In the genomic region with DNA sequence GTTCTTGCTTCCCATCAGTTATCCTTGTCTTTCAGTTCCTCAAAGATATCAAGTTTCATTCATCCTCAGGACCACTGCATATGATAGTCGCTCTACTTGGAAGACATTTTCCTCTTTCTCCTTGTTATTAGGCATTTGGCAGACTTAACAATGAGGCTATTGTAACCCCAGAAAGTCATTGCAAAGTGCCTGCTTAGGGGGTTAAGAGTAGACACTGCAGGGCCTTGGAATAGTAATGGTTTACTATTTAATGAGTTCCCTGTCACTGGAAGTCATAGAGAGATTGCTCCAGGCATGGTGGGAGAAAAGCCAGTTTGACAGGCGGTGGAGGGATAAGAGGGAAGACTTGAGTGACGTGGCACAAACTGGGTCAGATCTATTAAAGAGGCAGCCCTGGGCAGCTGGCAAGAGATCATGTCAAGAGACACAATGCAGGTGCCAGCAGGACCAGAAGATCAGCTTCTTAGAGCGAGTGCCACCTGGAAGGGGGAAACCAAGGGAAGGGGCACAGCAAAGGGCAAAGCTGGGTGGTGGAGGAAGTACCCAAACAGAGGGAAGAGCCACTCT, we compare ENCODE assay signal across 1 cellular context.
TF ChIP-seq lines count a peak whose summit lies in the region.

No MANE protein-coding gene starts in this region.

TF ChIP-seq in SK-N-SH, 30 proteins besides CTCF, POLR2A, EP300 and RAD21 (continued from another document):
- TF ChIP-seq, protein P1, sequence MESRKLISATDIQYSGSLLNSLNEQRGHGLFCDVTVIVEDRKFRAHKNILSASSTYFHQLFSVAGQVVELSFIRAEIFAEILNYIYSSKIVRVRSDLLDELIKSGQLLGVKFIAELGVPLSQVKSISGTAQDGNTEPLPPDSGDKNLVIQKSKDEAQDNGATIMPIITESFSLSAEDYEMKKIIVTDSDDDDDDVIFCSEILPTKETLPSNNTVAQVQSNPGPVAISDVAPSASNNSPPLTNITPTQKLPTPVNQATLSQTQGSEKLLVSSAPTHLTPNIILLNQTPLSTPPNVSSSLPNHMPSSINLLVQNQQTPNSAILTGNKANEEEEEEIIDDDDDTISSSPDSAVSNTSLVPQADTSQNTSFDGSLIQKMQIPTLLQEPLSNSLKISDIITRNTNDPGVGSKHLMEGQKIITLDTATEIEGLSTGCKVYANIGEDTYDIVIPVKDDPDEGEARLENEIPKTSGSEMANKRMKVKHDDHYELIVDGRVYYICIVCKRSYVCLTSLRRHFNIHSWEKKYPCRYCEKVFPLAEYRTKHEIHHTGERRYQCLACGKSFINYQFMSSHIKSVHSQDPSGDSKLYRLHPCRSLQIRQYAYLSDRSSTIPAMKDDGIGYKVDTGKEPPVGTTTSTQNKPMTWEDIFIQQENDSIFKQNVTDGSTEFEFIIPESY (IDR thresholded peaks at IDR 0.05; ENCODE audit: borderline replicate concordance, low read depth), result no peak
- TF ChIP-seq MEF2A (IDR thresholded peaks at IDR 0.05; ENCODE audit: borderline replicate concordance, low read depth) (no peak), TEAD4 (IDR thresholded peaks at IDR 0.05; ENCODE audit: borderline replicate concordance, insufficient read depth) (no peak), TCF12 (IDR thresholded peaks at IDR 0.05) (no peak), NRF1 (IDR thresholded peaks at IDR 0.05; ENCODE audit: low read depth, low read length) (no peak), TAF1 (IDR thresholded peaks at IDR 0.05; ENCODE audit: borderline replicate concordance, low read depth, low read length) (no peak)
